1 cellular context compared by ENCODE assay signal in the genomic region with DNA sequence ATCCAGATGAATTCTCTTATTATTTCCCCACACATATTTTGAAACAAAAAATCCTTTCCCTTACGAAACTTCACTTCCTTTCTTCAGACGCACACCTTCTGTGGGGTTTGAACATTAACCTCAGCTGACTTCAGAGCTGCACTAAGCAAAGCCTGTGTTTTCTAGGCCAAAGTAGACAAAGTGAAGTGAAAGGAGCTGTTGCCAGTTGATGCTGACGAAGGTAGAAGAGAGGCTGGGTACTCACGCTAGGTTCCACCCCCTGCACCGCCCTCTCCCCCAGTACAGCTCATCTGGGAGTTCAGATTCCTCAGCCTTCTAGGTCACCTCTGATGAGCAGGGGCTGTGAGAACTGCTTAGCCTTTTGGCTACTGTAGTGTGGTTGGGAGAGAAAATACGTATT.
TF ChIP-seq lines count a peak whose summit lies in the region.

No MANE protein-coding gene starts in this region.

TF ChIP-seq in K562, 482 proteins besides CTCF, POLR2A, EP300 and RAD21 (continued from another document):
- TF ChIP-seq, protein P1, sequence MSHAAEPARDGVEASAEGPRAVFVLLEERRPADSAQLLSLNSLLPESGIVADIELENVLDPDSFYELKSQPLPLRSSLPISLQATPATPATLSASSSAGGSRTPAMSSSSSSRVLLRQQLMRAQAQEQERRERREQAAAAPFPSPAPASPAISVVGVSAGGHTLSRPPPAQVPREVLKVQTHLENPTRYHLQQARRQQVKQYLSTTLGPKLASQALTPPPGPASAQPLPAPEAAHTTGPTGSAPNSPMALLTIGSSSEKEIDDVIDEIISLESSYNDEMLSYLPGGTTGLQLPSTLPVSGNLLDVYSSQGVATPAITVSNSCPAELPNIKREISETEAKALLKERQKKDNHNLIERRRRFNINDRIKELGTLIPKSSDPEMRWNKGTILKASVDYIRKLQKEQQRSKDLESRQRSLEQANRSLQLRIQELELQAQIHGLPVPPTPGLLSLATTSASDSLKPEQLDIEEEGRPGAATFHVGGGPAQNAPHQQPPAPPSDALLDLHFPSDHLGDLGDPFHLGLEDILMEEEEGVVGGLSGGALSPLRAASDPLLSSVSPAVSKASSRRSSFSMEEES (CRISPR knock-in tag; IDR thresholded peaks at IDR 0.05): no peak
- TF ChIP-seq, protein P2, sequence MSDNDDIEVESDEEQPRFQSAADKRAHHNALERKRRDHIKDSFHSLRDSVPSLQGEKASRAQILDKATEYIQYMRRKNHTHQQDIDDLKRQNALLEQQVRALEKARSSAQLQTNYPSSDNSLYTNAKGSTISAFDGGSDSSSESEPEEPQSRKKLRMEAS (CRISPR knock-in tag; IDR thresholded peaks at IDR 0.05): no peak
- no peak for TF ChIP-seq SREBF2 (CRISPR knock-in tag; IDR thresholded peaks at IDR 0.05)
- TF ChIP-seq ZNF79 (CRISPR knock-in tag; IDR thresholded peaks at IDR 0.05; ENCODE audit: low read depth): no peak
- no peak for TF ChIP-seq ZKSCAN1 (IDR thresholded peaks at IDR 0.05; ENCODE audit: low read depth, low read length)
- TF ChIP-seq SLC30A9 (CRISPR knock-in tag; IDR thresholded peaks at IDR 0.05): no peak
- no peak for TF ChIP-seq MBD1 (CRISPR knock-in tag; IDR thresholded peaks at IDR 0.05)
- TF ChIP-seq, protein P3, sequence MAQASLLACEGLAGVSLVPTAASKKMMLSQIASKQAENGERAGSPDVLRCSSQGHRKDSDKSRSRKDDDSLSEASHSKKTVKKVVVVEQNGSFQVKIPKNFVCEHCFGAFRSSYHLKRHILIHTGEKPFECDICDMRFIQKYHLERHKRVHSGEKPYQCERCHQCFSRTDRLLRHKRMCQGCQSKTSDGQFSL (CRISPR knock-in tag; IDR thresholded peaks at IDR 0.05): no peak
- TF ChIP-seq, protein P3 (tag; IDR thresholded peaks at IDR 0.05): no peak
- no peak for TF ChIP-seq HNRNPH1 (optimal IDR thresholded peaks at IDR 0.05; ENCODE audit: low read depth, low read length)
- TF ChIP-seq, protein P4, sequence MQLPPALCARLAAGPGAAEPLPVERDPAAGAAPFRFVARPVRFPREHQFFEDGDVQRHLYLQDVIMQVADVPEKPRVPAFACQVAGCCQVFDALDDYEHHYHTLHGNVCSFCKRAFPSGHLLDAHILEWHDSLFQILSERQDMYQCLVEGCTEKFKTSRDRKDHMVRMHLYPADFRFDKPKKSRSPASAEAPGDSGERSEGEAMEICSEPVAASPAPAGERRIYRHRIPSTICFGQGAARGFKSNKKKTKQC (CRISPR knock-in tag; IDR thresholded peaks at IDR 0.05): no peak
